8 cellular contexts compared by ENCODE assay signal in genomic region chr2:118185210-118186109, GRCh38.
DNase-seq lines count a peak whose midpoint lies in the region; ATAC-seq and TF ChIP-seq lines count a peak whose summit lies in the region.

No MANE protein-coding gene starts in this region.

- no peak for TF ChIP-seq CTCF in lung (IDR thresholded peaks at IDR 0.05; ENCODE audit: control extremely low read depth, extremely low read depth)

- H3K36me3 Mint-ChIP-seq in activated CD4-positive, alpha-beta memory T cell treated with anti-CD3 and anti-CD28 coated beads, Interleukin-2, amount 10 ng/mL, durations not matched to agents 7 days and 5 days (ENCODE audit: low read depth): peaks cover 6% of the 10 kb centered on the region

- H3K4me3 Mint-ChIP-seq in activated CD4-positive, alpha-beta memory T cell treated with anti-CD3 and anti-CD28 coated beads, Interleukin-2, amount 10 ng/mL, durations not matched to agents 7 days and 5 days: peak overlapping the region; percentile 87

- ATAC-seq in GM18867 (IDR thresholded peaks at IDR 0.05; ENCODE audit: unreplicated experiment) (peak; percentile 83), HG03095 (IDR thresholded peaks at IDR 0.05; ENCODE audit: unreplicated experiment) (peak; percentile 86), lung (ENCODE audit: insufficient read depth, low FRiP score) (peak; percentile 76)

- H3K4me1 Mint-ChIP-seq in activated CD4-positive, alpha-beta memory T cell treated with anti-CD3 and anti-CD28 coated beads, Interleukin-2, amount 10 ng/mL, durations not matched to agents 7 days and 5 days: peaks cover 23% of the 10 kb centered on the region

- 9 to 11% methylated on average over 33 of the region's 33 CpGs for WGBS in lung, 2 donors

- H3K9me3 ChIP-seq in lung (ENCODE audit: control insufficient read depth in 2 of 2, insufficient read depth in 1 of 2, low read length in 1 of 2): no peaks in the 10 kb centered on the region

- CTCF ChIA-PET in activated CD4-positive, alpha-beta memory T cell treated with anti-CD3 and anti-CD28 coated beads, Interleukin-2, amount 10 ng/mL, durations not matched to agents 7 days and 5 days (lab: Charles Lee): interaction anchor here (0.8 to 1.3 kb wide), 4 partner anchors 8 to 158 kb away, joined by 3 to 4 read pairs (median 3); partner anchors contain the start of gene INSIG2

- peak overlapping the region; percentile 56 to 83 for H3K27ac ChIP-seq in lung (ENCODE audit: low read depth in 1 of 2, low read length in 1 of 2)

- H3K4me1 ChIP-seq in lung (ENCODE audit: control insufficient read depth in 2 of 2, insufficient read depth in 2 of 2, low read length in 2 of 2): peaks cover 0 to 3% of the 10 kb centered on the region in 2 donors

- DNase-seq in AG08395 (ENCODE audit: low spot score) (peak; percentile 54), NCI-H2227 (lab: John Stamatoyannopoulos, UW; ENCODE audit: unreplicated experiment) (peak; percentile 57), lung (ENCODE audit: low spot score) (peak; percentile 58)
- peak; percentile 66 for DNase-seq in activated CD4-positive, alpha-beta memory T cell treated with anti-CD3 and anti-CD28 coated beads, Interleukin-2, amount 10 ng/mL, durations not matched to agents 7 days and 5 days
- DNase-seq in effector CD8-positive, alpha-beta T cell (lab: John Stamatoyannopoulos, UW): peak; percentile 21
- peak; percentile 5 to 38 (median 10) for DNase-seq in stimulated activated CD4-positive, alpha-beta T cell treated with anti-CD3 and anti-CD28 coated beads, TNF-alpha, amount 100 ng/mL, for 4 hours (ENCODE audit: low read depth in 3 of 3)

- H3K27me3 ChIP-seq in lung (ENCODE audit: control insufficient read depth, insufficient read depth): no peaks in the 10 kb centered on the region

- H3K9me3 Mint-ChIP-seq in activated CD4-positive, alpha-beta memory T cell treated with anti-CD3 and anti-CD28 coated beads, Interleukin-2, amount 10 ng/mL, durations not matched to agents 7 days and 5 days: no peaks in the 10 kb centered on the region

- H3K27ac Mint-ChIP-seq in activated CD4-positive, alpha-beta memory T cell treated with anti-CD3 and anti-CD28 coated beads, Interleukin-2, amount 10 ng/mL, durations not matched to agents 7 days and 5 days: peak overlapping the region; percentile 94

- no peaks in the 10 kb centered on the region for H3K36me3 ChIP-seq in lung (ENCODE audit: control insufficient read depth in 2 of 2, insufficient read depth in 2 of 2, low read length in 2 of 2)

- POLR2A ChIA-PET in activated CD4-positive, alpha-beta memory T cell treated with anti-CD3 and anti-CD28 coated beads, Interleukin-2, amount 10 ng/mL, durations not matched to agents 7 days and 5 days (lab: Charles Lee): interaction anchor here (0.9 to 4.2 kb wide), 6 partner anchors 8 to 171 kb away, joined by 3 to 22 read pairs (median 8); partner anchors contain the start of gene CCDC93

- H3K4me3 ChIP-seq in lung: peak overlapping the region; percentile 55

- no peaks in the 10 kb centered on the region for H3K27me3 Mint-ChIP-seq in activated CD4-positive, alpha-beta memory T cell treated with anti-CD3 and anti-CD28 coated beads, Interleukin-2, amount 10 ng/mL, durations not matched to agents 7 days and 5 days

Comparison
In these comparisons a context has a peak if more than half of its experiments do, and no peak if none do; other contexts are left out.
1. Peak in every context shown above with its lines: DNase-seq, ATAC-seq, H3K4me3 ChIP-seq and H3K27ac ChIP-seq.
2. DNase-seq: peak in every context shown above with its lines; median percentile 66 in activated CD4-positive, alpha-beta memory T cell treated with anti-CD3 and anti-CD28 coated beads, Interleukin-2, amount 10 ng/mL, durations not matched to agents 7 days and 5 days; 58 in lung; 57 in NCI-H2227; 54 in AG08395; 21 in effector CD8-positive, alpha-beta T cell; 10 in stimulated activated CD4-positive, alpha-beta T cell treated with anti-CD3 and anti-CD28 coated beads, TNF-alpha, amount 100 ng/mL, for 4 hours.